11 cellular contexts compared by ENCODE assay signal in the genomic region with DNA sequence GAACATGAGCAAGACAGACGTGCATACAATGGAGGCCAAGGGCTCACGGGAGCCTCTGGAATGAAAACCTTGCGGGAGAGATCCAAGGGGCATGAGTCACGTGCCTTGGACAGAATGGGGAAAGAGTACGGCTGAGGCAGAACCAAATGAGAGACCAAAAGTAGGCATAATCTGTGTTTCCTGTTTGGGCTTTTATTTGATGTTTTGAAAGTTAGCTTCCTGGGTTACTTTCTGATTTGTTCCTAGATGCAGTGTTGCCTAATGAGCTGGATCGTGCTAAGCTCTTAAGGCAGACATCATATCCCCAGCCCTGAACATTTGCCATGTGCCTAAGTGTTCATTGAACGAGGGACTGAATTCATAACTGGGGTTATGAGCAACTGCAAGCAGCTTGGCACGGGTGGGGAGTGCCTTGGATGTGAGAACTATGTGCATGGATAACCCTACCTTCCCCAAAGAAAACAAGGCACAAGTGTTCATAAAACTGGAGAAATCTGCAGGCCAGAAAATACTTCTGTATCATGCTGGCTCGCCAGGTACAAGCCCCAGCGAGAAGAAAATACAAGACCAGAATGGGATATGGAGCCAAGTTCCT.
DNase-seq lines count a peak whose midpoint lies in the region; ATAC-seq, FAIRE-seq and TF ChIP-seq lines count a peak whose summit lies in the region.
"Had no signal": no experiment of that assay in that cellular context is flagged by ENCODE, and none has a peak within 500 bp of the region (broad histone marks: within the 10 kb centered on the region; RNA-seq: fewer than 3 reads in every experiment).

No MANE protein-coding gene starts in this region.

- peaks cover 14 to 22% (median 18%) of the 10 kb centered on the region in 3 donors for H3K4me1 Mint-ChIP-seq in CD8-positive, alpha-beta memory T cell

- H3K9ac ChIP-seq in K562 (ENCODE audit: insufficient read depth in 1 of 2, low read depth in 2 of 2, low read length in 2 of 2), result no peak overlapping the region
- no peak overlapping the region for H3K9ac ChIP-seq in mesendoderm (ENCODE audit: low read length)

- H3K79me1 ChIP-seq in mesendoderm (ENCODE audit: low read length), result no peaks in the 10 kb centered on the region

- CTCF ChIA-PET in CD8-positive, alpha-beta memory T cell (lab: Charles Lee), result no interaction called here
- CTCF ChIA-PET in K562 (lab: Yijun Ruan, JAX; ENCODE audit: low intra/inter-chr PET ratio), result no interaction called here

- H2BK5ac ChIP-seq in mesendoderm (ENCODE audit: low read length), result no peak overlapping the region

- no TSS peak for BruUV-seq in K562 (replicated peaks; lab: Mats Ljungman, UMichigan)

- no peak overlapping the region for H3K23ac ChIP-seq in mesendoderm (ENCODE audit: low read length)

- POLR2A ChIA-PET in CD8-positive, alpha-beta memory T cell (lab: Charles Lee), result no interaction called here
- POLR2A ChIA-PET in K562 (lab: Yijun Ruan, JAX), result interaction anchor here (1.1 kb wide), 1 partner anchor 60 kb away, joined by 3 read pairs; the partner anchor contains the start of gene RPL31

- TF ChIP-seq POLR2A in K562 (conservative IDR thresholded peaks at IDR 0.05) (no peak), right lobe of liver (IDR thresholded peaks at IDR 0.05) (no peak)

- no peaks in the 10 kb centered on the region for H3K36me3 ChIP-seq in CD8-positive, alpha-beta memory T cell (ENCODE audit: insufficient read depth, low read length)
- H3K36me3 ChIP-seq in KOPT-K1 (ENCODE audit: insufficient read depth, low read length), result no peaks in the 10 kb centered on the region
- H3K36me3 ChIP-seq in K562 (ENCODE audit: control insufficient read depth, insufficient read depth, low read length), result no peaks in the 10 kb centered on the region
- no peaks in the 10 kb centered on the region for H3K36me3 ChIP-seq in right lobe of liver
- H3K36me3 ChIP-seq in mesendoderm (ENCODE audit: control insufficient read depth, insufficient read depth, low read length), result no peaks in the 10 kb centered on the region

- H4K5ac ChIP-seq in mesendoderm (ENCODE audit: low read length), result no peak overlapping the region

- 7% methylated on average over 10 of the region's 10 CpGs for WGBS in K562 (ENCODE audit: insufficient coverage, low coverage, missing lambda C conversion rate)
- 64% methylated on average over 7 of the region's 10 CpGs for WGBS in right lobe of liver (ENCODE audit: insufficient coverage, low coverage, low lambda C conversion rate, missing lambda C conversion rate)
- no CpG with 5 or more reads among the region's 10 CpGs for WGBS in mesendoderm (ENCODE audit: extremely low coverage, insufficient coverage, low lambda C conversion rate)

- H2AFZ ChIP-seq in K562 (ENCODE audit: low read depth, low read length), result no peak overlapping the region

- no peak for TF ChIP-seq RAD21 in K562 (CRISPR knock-in tag; conservative IDR thresholded peaks at IDR 0.05 in 1 of 2, IDR thresholded peaks at IDR 0.05 in 1 of 2)

- no peaks in the 10 kb centered on the region for H3K27me3 ChIP-seq in CD8-positive, alpha-beta memory T cell (ENCODE audit: insufficient read depth, low read length, poor library complexity, severe bottlenecking)
- H3K27me3 ChIP-seq in K562 (ENCODE audit: control insufficient read depth in 2 of 2, insufficient read depth in 2 of 2, low read length in 2 of 2), result peaks cover 11 to 59% of the 10 kb centered on the region in 2 experiments; a peak in 4 of 5 replicates
- no peaks in the 10 kb centered on the region for H3K27me3 ChIP-seq in right lobe of liver
- no peaks in the 10 kb centered on the region for H3K27me3 ChIP-seq in mesendoderm (ENCODE audit: insufficient read depth, low read length, poor library complexity)
- H3K27me3 ChIP-seq: tibial artery had no signal

- no peak overlapping the region for H3K4ac ChIP-seq in mesendoderm (ENCODE audit: low read depth, low read length)

- H2BK15ac ChIP-seq in mesendoderm (replicated peaks; ENCODE audit: low read depth), result no peak overlapping the region

- H3K4me3 ChIP-seq in CD8-positive, alpha-beta memory T cell (ENCODE audit: low read length), result peak overlapping the region; percentile 45
- no peak overlapping the region for H3K4me3 ChIP-seq in K562
- H3K4me3 ChIP-seq in right lobe of liver, result no peak overlapping the region
- H3K4me3 ChIP-seq in mesendoderm (ENCODE audit: low read length), result no peak overlapping the region
- H3K4me3 ChIP-seq: tibial artery had no signal

- H3K4me2 ChIP-seq in K562 (ENCODE audit: insufficient read depth, low read length) (no peak overlapping the region), mesendoderm (ENCODE audit: low read length) (no peak overlapping the region)

- H2AK5ac ChIP-seq in mesendoderm (ENCODE audit: low read length), result no peak overlapping the region

- H3K9me1 ChIP-seq in K562 (ENCODE audit: control insufficient read depth, insufficient read depth, low read length), result no peaks in the 10 kb centered on the region

- peak overlapping the region; percentile 53 to 86 (median 76) for H3K4me3 Mint-ChIP-seq in CD8-positive, alpha-beta memory T cell

- intact Hi-C loops in K562 (cut with micrococcal nuclease) (no loop called here), right lobe of liver (cut with DNase I) (no loop called here)

- no peak overlapping the region for H3K27ac ChIP-seq in CD8-positive, alpha-beta memory T cell (ENCODE audit: low read depth, low read length)
- H3K27ac ChIP-seq in KOPT-K1 (ENCODE audit: low read depth, low read length, poor library complexity, severe bottlenecking) (peak overlapping the region; percentile 57), K562 (ENCODE audit: extremely low read depth, low read depth, low read length) (no peak overlapping the region), right lobe of liver (peak overlapping the region in 2 of 3 donors; percentile 69 to 76), mesendoderm (ENCODE audit: low read depth, low read length) (no peak overlapping the region)
- H3K27ac ChIP-seq: tibial artery had no signal

- H3K9me3 Mint-ChIP-seq in CD8-positive, alpha-beta memory T cell, result no peaks in the 10 kb centered on the region

- peaks cover 18% of the 10 kb centered on the region for H3K4me1 ChIP-seq in CD8-positive, alpha-beta memory T cell (ENCODE audit: insufficient read depth, low read length)
- H3K4me1 ChIP-seq in K562 (replicated peaks in 1 of 2; ENCODE audit: control insufficient read depth in 2 of 2, insufficient read depth in 2 of 2, low read length in 2 of 2) (no peaks in the 10 kb centered on the region), right lobe of liver (peaks cover 0 to 26% (median 5%) of the 10 kb centered on the region in 4 donors), mesendoderm (ENCODE audit: control insufficient read depth, low read depth, low read length) (no peaks in the 10 kb centered on the region)
- H3K4me1 ChIP-seq: tibial artery had no signal

- ATAC-seq in K562 (no peak), right lobe of liver (no peak), HG03196 (IDR thresholded peaks at IDR 0.05; ENCODE audit: unreplicated experiment) (no peak), HG03025 (IDR thresholded peaks at IDR 0.05; ENCODE audit: low FRiP score, unreplicated experiment) (no peak)

- peaks cover 13 to 14% of the 10 kb centered on the region in 2 donors for H3K27me3 Mint-ChIP-seq in CD8-positive, alpha-beta memory T cell

- FAIRE-seq in K562 (lab: Jason Lieb, UNC), result no peak

- no peaks in the 10 kb centered on the region for H4K20me1 ChIP-seq in K562 (replicated peaks; ENCODE audit: control insufficient read depth, insufficient read depth, low read length)

- H3K18ac ChIP-seq in mesendoderm (ENCODE audit: low read length), result no peak overlapping the region

- no peak for TF ChIP-seq EP300 in K562 (IDR thresholded peaks at IDR 0.05; ENCODE audit: low read length)

- H4K8ac ChIP-seq in mesendoderm (ENCODE audit: low read depth, low read length), result no peak overlapping the region

- peak overlapping the region in 6 of 8 donors; percentile 18 to 91 (median 40) for H3K27ac Mint-ChIP-seq in CD8-positive, alpha-beta memory T cell

- in situ Hi-C loops in K562 (cut with MboI), result no loop called here

- no peaks in the 10 kb centered on the region for H3K36me3 Mint-ChIP-seq in CD8-positive, alpha-beta memory T cell

- H3K9me3 ChIP-seq in CD8-positive, alpha-beta memory T cell (ENCODE audit: low read length), result no peaks in the 10 kb centered on the region
- H3K9me3 ChIP-seq in KOPT-K1 (ENCODE audit: insufficient read depth, low read length, poor library complexity, severe bottlenecking) (no peaks in the 10 kb centered on the region), K562 (replicated peaks; ENCODE audit: control insufficient read depth, insufficient read depth, low read depth, low read length) (no peaks in the 10 kb centered on the region), right lobe of liver (no peaks in the 10 kb centered on the region)
- H3K9me3 ChIP-seq: tibial artery had no signal

- H3K79me2 ChIP-seq in K562 (ENCODE audit: control insufficient read depth, insufficient read depth, low read length) (no peaks in the 10 kb centered on the region), mesendoderm (ENCODE audit: control insufficient read depth, insufficient read depth, low read length) (no peaks in the 10 kb centered on the region)

- H3K56ac ChIP-seq in mesendoderm (ENCODE audit: low read length), result no peak overlapping the region

- no peak for DNase-seq in CD8-positive, alpha-beta memory T cell
- DNase-seq in K562 (ENCODE audit: extremely low read depth in 1 of 4, low spot score in 3 of 4), result no peak
- no peak for DNase-seq in right lobe of liver
- DNase-seq in DMS79 (lab: John Stamatoyannopoulos, UW), result no peak
- no peak for DNase-seq in mesendoderm
- DNase-seq: activated gamma-delta T cell treated with Interleukin-2 at 50 U/mL for 16 hours, COR-L47, tibial artery had no signal

- no peak overlapping the region for H2BK120ac ChIP-seq in mesendoderm (ENCODE audit: low read depth, low read length)

- TF ChIP-seq CTCF in K562 (IDR thresholded peaks at IDR 0.05 in 2 of 3, conservative IDR thresholded peaks at IDR 0.05 in 1 of 3; ENCODE audit: insufficient read depth in 2 of 3, low read depth in 1 of 3, low read length in 3 of 3) (no peak), right lobe of liver (IDR thresholded peaks at IDR 0.05) (no peak)

TF ChIP-seq in K562, 482 proteins besides CTCF, POLR2A, EP300 and RAD21 (continues in another document):
- TF ChIP-seq CXXC5 (CRISPR knock-in tag; IDR thresholded peaks at IDR 0.05), result no peak
- no peak for TF ChIP-seq ELF4 (CRISPR knock-in tag; IDR thresholded peaks at IDR 0.05)
- no peak for TF ChIP-seq CEBPG (CRISPR knock-in tag; IDR thresholded peaks at IDR 0.05)
- TF ChIP-seq CEBPG (tag; conservative IDR thresholded peaks at IDR 0.05 in 1 of 2, IDR thresholded peaks at IDR 0.05 in 1 of 2), result no peak
- no peak for TF ChIP-seq CHD1 (IDR thresholded peaks at IDR 0.05; ENCODE audit: low read length)

Comparison
In these comparisons a context has a peak if more than half of its experiments do, and no peak if none do; other contexts are left out.
1. H3K27ac ChIP-seq: peak in KOPT-K1 (single experiment) and right lobe of liver (2 of 3); none in CD8-positive, alpha-beta memory T cell (single experiment), K562 (single experiment) and mesendoderm (single experiment).